22 cellular contexts compared by ENCODE assay signal in the genomic region with DNA sequence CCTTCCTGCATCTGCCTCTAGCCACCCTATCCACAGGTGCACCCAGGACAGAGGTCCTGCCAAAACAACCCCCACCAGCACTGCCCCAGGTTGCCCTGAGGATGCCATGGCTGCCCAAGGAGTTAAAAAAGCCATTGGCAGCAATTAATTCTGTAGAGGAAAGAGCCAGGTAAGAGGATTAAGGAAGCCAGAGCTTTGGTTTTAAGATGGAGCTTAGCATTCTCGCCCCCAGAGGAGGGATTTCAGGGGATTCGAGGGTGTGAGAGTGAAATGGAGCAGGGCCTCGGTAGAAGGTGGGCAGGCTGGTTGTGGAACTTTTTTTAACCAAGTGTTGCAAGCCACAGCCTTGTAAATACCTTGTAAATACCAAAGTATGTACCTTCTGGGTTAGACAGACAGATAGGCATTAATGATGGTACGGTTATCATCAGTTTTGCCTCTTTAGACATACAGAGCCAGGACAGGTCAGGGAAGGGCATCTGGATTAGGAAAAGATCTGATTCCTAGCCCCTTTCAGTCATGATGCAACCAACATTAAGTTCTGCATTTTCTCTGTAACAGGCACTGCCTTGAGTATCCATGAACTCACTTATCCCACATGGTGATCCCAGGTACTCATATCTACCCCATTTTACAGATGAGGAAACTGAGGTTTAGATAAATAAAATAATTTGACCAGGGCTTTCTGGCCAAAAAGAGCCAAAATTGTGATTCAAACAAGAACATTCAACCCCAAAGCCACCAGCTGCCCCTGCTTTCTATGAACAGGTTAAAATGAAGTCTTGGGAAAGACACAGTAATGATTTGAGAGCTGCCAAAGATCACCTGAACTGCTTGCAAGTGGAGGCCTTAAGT.
"Had no signal": no experiment of that assay in that cellular context is flagged by ENCODE, and none has a peak within 500 bp of the region (broad histone marks: within the 10 kb centered on the region; RNA-seq: fewer than 3 reads in every experiment).

No MANE protein-coding gene starts in this region.

- H3K27me3 Mint-ChIP-seq: activated CD4-positive, alpha-beta memory T cell treated with anti-CD3 and anti-CD28 coated beads, Interleukin-2, amount 10 ng/mL, durations not matched to agents 7 days and 5 days; activated CD8-positive, alpha-beta memory T cell treated with anti-CD3 and anti-CD28 coated beads, Interleukin-2, amount 10 ng/mL, durations not matched to agents 7 days and 5 days; activated naive CD8-positive, alpha-beta T cell treated with anti-CD3 and anti-CD28 coated beads, Interleukin-2, amount 10 ng/mL, durations not matched to agents 7 days and 5 days; natural killer cell treated with Interleukin-12 subunit alpha and Interleukin-12 subunit beta and Interleukin-15 and Interleukin-18, amount 100 ng/mL, for 72 hours; stimulated activated naive CD8-positive, alpha-beta T cell treated with anti-CD3 and anti-CD28 coated beads, Interleukin-15, Interleukin-2, amounts not matched to agents 100 ng/mL and 50 ng/mL, for 24 hours had no signal

- H3K27ac Mint-ChIP-seq: activated CD4-positive, alpha-beta memory T cell treated with anti-CD3 and anti-CD28 coated beads, Interleukin-2, amount 10 ng/mL, durations not matched to agents 7 days and 5 days; activated CD8-positive, alpha-beta memory T cell treated with anti-CD3 and anti-CD28 coated beads, Interleukin-2, amount 10 ng/mL, durations not matched to agents 7 days and 5 days; activated naive CD8-positive, alpha-beta T cell treated with anti-CD3 and anti-CD28 coated beads, Interleukin-2, amount 10 ng/mL, durations not matched to agents 7 days and 5 days; activated T-helper 2 cell treated with anti-CD3 and anti-CD28 coated beads, Interferon-gamma antibody, Interleukin-2, Interleukin-4, amounts not matched to agents 10 μg/mL and 5 μg/mL and 100 μg/mL, durations not matched to agents 14 hours and 24 hours and 36 hours; natural killer cell treated with Interleukin-12 subunit alpha and Interleukin-12 subunit beta and Interleukin-15 and Interleukin-18, amount 100 ng/mL, for 72 hours; stimulated activated naive CD8-positive, alpha-beta T cell treated with anti-CD3 and anti-CD28 coated beads, Interleukin-15, Interleukin-2, amounts not matched to agents 100 ng/mL and 50 ng/mL, for 24 hours had no signal

- ATAC-seq: activated CD8-positive, alpha-beta memory T cell treated with anti-CD3 and anti-CD28 coated beads, Interleukin-2, amount 10 ng/mL, durations not matched to agents 7 days and 5 days; left lobe of liver; natural killer cell treated with Interleukin-12 subunit alpha and Interleukin-12 subunit beta and Interleukin-15 and Interleukin-18, amount 100 ng/mL, for 72 hours had no signal

- H3K4me1 Mint-ChIP-seq: activated CD4-positive, alpha-beta memory T cell treated with anti-CD3 and anti-CD28 coated beads, Interleukin-2, amount 10 ng/mL, durations not matched to agents 7 days and 5 days; activated CD8-positive, alpha-beta memory T cell treated with anti-CD3 and anti-CD28 coated beads, Interleukin-2, amount 10 ng/mL, durations not matched to agents 7 days and 5 days; activated naive CD8-positive, alpha-beta T cell treated with anti-CD3 and anti-CD28 coated beads, Interleukin-2, amount 10 ng/mL, durations not matched to agents 7 days and 5 days had no signal

- H3K9me3 ChIP-seq: tibial nerve, uterus had no signal

- H3K4me3 Mint-ChIP-seq: activated CD4-positive, alpha-beta memory T cell treated with anti-CD3 and anti-CD28 coated beads, Interleukin-2, amount 10 ng/mL, durations not matched to agents 7 days and 5 days; activated CD8-positive, alpha-beta memory T cell treated with anti-CD3 and anti-CD28 coated beads, Interleukin-2, amount 10 ng/mL, durations not matched to agents 7 days and 5 days; activated naive CD8-positive, alpha-beta T cell treated with anti-CD3 and anti-CD28 coated beads, Interleukin-2, amount 10 ng/mL, durations not matched to agents 7 days and 5 days; mesothelial cell of epicardium; natural killer cell treated with Interleukin-12 subunit alpha and Interleukin-12 subunit beta and Interleukin-15 and Interleukin-18, amount 100 ng/mL, for 72 hours; stimulated activated naive CD8-positive, alpha-beta T cell treated with anti-CD3 and anti-CD28 coated beads, Interleukin-15, Interleukin-2, amounts not matched to agents 100 ng/mL and 50 ng/mL, for 24 hours had no signal

- H3K27me3 ChIP-seq: tibial nerve, uterus had no signal

- H3K27ac ChIP-seq: tibial nerve, uterus had no signal

- H3K4me3 ChIP-seq: tibial nerve, uterus had no signal

- H3K36me3 ChIP-seq: uterus had no signal

- H3K36me3 Mint-ChIP-seq: activated CD8-positive, alpha-beta memory T cell treated with anti-CD3 and anti-CD28 coated beads, Interleukin-2, amount 10 ng/mL, durations not matched to agents 7 days and 5 days; activated naive CD8-positive, alpha-beta T cell treated with anti-CD3 and anti-CD28 coated beads, Interleukin-2, amount 10 ng/mL, durations not matched to agents 7 days and 5 days; natural killer cell treated with Interleukin-12 subunit alpha and Interleukin-12 subunit beta and Interleukin-15 and Interleukin-18, amount 100 ng/mL, for 72 hours had no signal

- H3K9me3 Mint-ChIP-seq: activated CD4-positive, alpha-beta memory T cell treated with anti-CD3 and anti-CD28 coated beads, Interleukin-2, amount 10 ng/mL, durations not matched to agents 7 days and 5 days; activated naive CD8-positive, alpha-beta T cell treated with anti-CD3 and anti-CD28 coated beads, Interleukin-2, amount 10 ng/mL, durations not matched to agents 7 days and 5 days; activated T-helper 2 cell treated with anti-CD3 and anti-CD28 coated beads, Interferon-gamma antibody, Interleukin-2, Interleukin-4, amounts not matched to agents 10 μg/mL and 5 μg/mL and 100 μg/mL, durations not matched to agents 14 hours and 24 hours and 36 hours; mesothelial cell of epicardium; natural killer cell treated with Interleukin-12 subunit alpha and Interleukin-12 subunit beta and Interleukin-15 and Interleukin-18, amount 100 ng/mL, for 72 hours; stimulated activated naive CD8-positive, alpha-beta T cell treated with anti-CD3 and anti-CD28 coated beads, Interleukin-15, Interleukin-2, amounts not matched to agents 100 ng/mL and 50 ng/mL, for 24 hours had no signal

- DNase-seq: activated CD4-positive, alpha-beta memory T cell treated with anti-CD3 and anti-CD28 coated beads, Interleukin-2, amount 10 ng/mL, durations not matched to agents 7 days and 5 days; activated CD4-positive, alpha-beta T cell treated with anti-CD3 and anti-CD28 coated beads for 48 hours; activated CD4-positive, CD25-positive, alpha-beta regulatory T cell; activated CD8-positive, alpha-beta memory T cell treated with anti-CD3 and anti-CD28 coated beads, Interleukin-2, amount 10 ng/mL, durations not matched to agents 7 days and 5 days; activated naive CD4-positive, alpha-beta T cell treated with Interleukin-2 at 50 U/mL for 16 hours; activated naive CD8-positive, alpha-beta T cell treated with anti-CD3 and anti-CD28 coated beads, Interleukin-2, amount 10 ng/mL, durations not matched to agents 7 days and 5 days; activated T-cell treated with anti-CD3 and anti-CD28 coated beads, Interleukin-2, amount 50 U/mL, for 1 hour; anterior cingulate cortex; cerebellar nuclear complex; cortex of kidney; erythroblast; head of caudate nucleus; nucleus accumbens; retina; stimulated activated CD4-positive, alpha-beta T cell treated with anti-CD3 and anti-CD28 coated beads, Interleukin-2, amount 100 ng/mL, for 24 hours; uterus had no signal
